18 cellular contexts compared by ENCODE assay signal in the genomic region with DNA sequence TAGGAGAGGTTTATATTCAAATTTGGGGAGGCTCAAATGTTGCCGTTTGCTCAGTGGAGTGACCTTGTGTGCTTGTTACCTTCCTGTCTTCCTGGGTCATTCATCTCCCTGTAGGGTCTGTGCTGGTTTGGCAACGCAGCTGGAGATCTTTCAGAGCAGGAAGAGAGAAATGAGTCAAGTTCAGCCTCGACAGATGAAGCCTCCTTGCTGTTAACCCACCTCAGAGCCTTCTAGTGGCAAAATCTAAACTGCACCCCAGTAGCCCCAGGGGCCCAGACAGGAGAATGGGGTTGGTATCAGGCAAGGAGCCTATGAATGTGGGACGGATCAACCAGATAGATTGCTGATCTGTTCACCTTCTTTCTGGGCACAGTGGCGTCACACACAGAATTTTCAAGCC.
A peak's percentile ranks its signal among the peaks of the same experiment; 100 is the strongest.
DNase-seq lines count a peak whose midpoint lies in the region; ATAC-seq and TF ChIP-seq lines count a peak whose summit lies in the region.
"Had no signal": no experiment of that assay in that cellular context is flagged by ENCODE, and none has a peak within 500 bp of the region (broad histone marks: within the 10 kb centered on the region; RNA-seq: fewer than 3 reads in every experiment).

No MANE protein-coding gene starts in this region.

- H3K4me2 ChIP-seq in osteoblast (ENCODE audit: insufficient read depth, low read length), result no peak overlapping the region

- no peaks in the 10 kb centered on the region for H3K9me3 Mint-ChIP-seq in activated CD8-positive, alpha-beta memory T cell treated with anti-CD3 and anti-CD28 coated beads, Interleukin-2, amount 10 ng/mL, durations not matched to agents 7 days and 5 days (ENCODE audit: low read depth)
- H3K9me3 Mint-ChIP-seq: CD8-positive, alpha-beta memory T cell had no signal

- H3K27ac ChIP-seq in KOPT-K1 (ENCODE audit: low read depth, low read length, poor library complexity, severe bottlenecking) (peak overlapping the region; percentile 96), osteoblast (ENCODE audit: low read depth, low read length) (no peak overlapping the region)
- H3K27ac ChIP-seq: C4-2B had no signal

- TF ChIP-seq CTCF in GM06990 (IDR thresholded peaks at IDR 0.05; ENCODE audit: insufficient read depth, low read length, poor library complexity, severe bottlenecking), result peak; percentile 11
- no peak for TF ChIP-seq CTCF in osteoblast (IDR thresholded peaks at IDR 0.05; ENCODE audit: extremely low read depth, low read depth, low read length)

- no peak overlapping the region for H2AFZ ChIP-seq in osteoblast (ENCODE audit: low read length)

- no peaks in the 10 kb centered on the region for H3K9me3 ChIP-seq in KOPT-K1 (ENCODE audit: insufficient read depth, low read length, poor library complexity, severe bottlenecking)
- H3K9me3 ChIP-seq in osteoblast (ENCODE audit: low read depth, low read length), result no peaks in the 10 kb centered on the region

- H3K27me3 ChIP-seq in GM06990 (replicated peaks; ENCODE audit: control insufficient read depth, insufficient read depth, low read length) (no peaks in the 10 kb centered on the region), osteoblast (ENCODE audit: insufficient read depth, low read length) (no peaks in the 10 kb centered on the region)

- peaks cover 13% of the 10 kb centered on the region for H3K4me1 Mint-ChIP-seq in activated CD8-positive, alpha-beta memory T cell treated with anti-CD3 and anti-CD28 coated beads, Interleukin-2, amount 10 ng/mL, durations not matched to agents 7 days and 5 days

- no peaks in the 10 kb centered on the region for H3K27me3 Mint-ChIP-seq in activated CD8-positive, alpha-beta memory T cell treated with anti-CD3 and anti-CD28 coated beads, Interleukin-2, amount 10 ng/mL, durations not matched to agents 7 days and 5 days
- H3K27me3 Mint-ChIP-seq: CD8-positive, alpha-beta memory T cell had no signal

- H3K27ac Mint-ChIP-seq in activated CD8-positive, alpha-beta memory T cell treated with anti-CD3 and anti-CD28 coated beads, Interleukin-2, amount 10 ng/mL, durations not matched to agents 7 days and 5 days, result no peak overlapping the region

- no peak overlapping the region for H3K4me3 ChIP-seq in GM06990 (replicated peaks; ENCODE audit: low read depth, low read length)
- H3K4me3 ChIP-seq in osteoblast (ENCODE audit: insufficient read depth, low read length), result no peak overlapping the region

- ATAC-seq in activated CD8-positive, alpha-beta memory T cell treated with anti-CD3 and anti-CD28 coated beads, Interleukin-2, amount 10 ng/mL, durations not matched to agents 7 days and 5 days, result peak; percentile 76

- H3K36me3 ChIP-seq in GM06990 (ENCODE audit: control insufficient read depth, insufficient read depth, low read length) (no peaks in the 10 kb centered on the region), KOPT-K1 (ENCODE audit: insufficient read depth, low read length) (no peaks in the 10 kb centered on the region), osteoblast (ENCODE audit: insufficient read depth, low read length) (no peaks in the 10 kb centered on the region)

- no peaks in the 10 kb centered on the region for H4K20me1 ChIP-seq in osteoblast (ENCODE audit: insufficient read depth, low read length)

- no peaks in the 10 kb centered on the region for H3K36me3 Mint-ChIP-seq in activated CD8-positive, alpha-beta memory T cell treated with anti-CD3 and anti-CD28 coated beads, Interleukin-2, amount 10 ng/mL, durations not matched to agents 7 days and 5 days

- H3K79me2 ChIP-seq in osteoblast (ENCODE audit: insufficient read depth, low read length), result no peaks in the 10 kb centered on the region

- H3K4me3 Mint-ChIP-seq in activated CD8-positive, alpha-beta memory T cell treated with anti-CD3 and anti-CD28 coated beads, Interleukin-2, amount 10 ng/mL, durations not matched to agents 7 days and 5 days, result no peak overlapping the region
- H3K4me3 Mint-ChIP-seq: CD8-positive, alpha-beta memory T cell had no signal

- no peaks in the 10 kb centered on the region for H3K4me1 ChIP-seq in osteoblast (ENCODE audit: insufficient read depth, low read length)

- DNase-seq in activated CD8-positive, alpha-beta memory T cell treated with anti-CD3 and anti-CD28 coated beads, Interleukin-2, amount 10 ng/mL, durations not matched to agents 7 days and 5 days, result peak; percentile 53
- no peak for DNase-seq in activated CD8-positive, alpha-beta memory T cell treated with anti-CD3 and anti-CD28 coated beads for 24 hours
- DNase-seq in GM06990 (ENCODE audit: extremely low read depth, insufficient read length) (no peak), osteoblast (ENCODE audit: insufficient read length, low spot score, missing footprints) (peak; percentile 8), NCI-H2196 treated with DMSO at 0.1 percent for 48 hours (lab: John Stamatoyannopoulos, UW; ENCODE audit: unreplicated experiment) (no peak), epidermal melanocyte (ENCODE audit: insufficient read length, low spot score) (no peak)
- DNase-seq: Calu3; CD8-positive, alpha-beta memory T cell; DMS153; MM.1S; NCI-H1048; NCI-H1417 treated with DMSO at 0.1 percent for 48 hours; NCI-H187; NCI-H446 treated with DMSO at 0.1 percent for 48 hours; NCI-H526 treated with DMSO at 0.1 percent for 48 hours; Right ventricle myocardium superior had no signal

- CTCF ChIA-PET in activated CD8-positive, alpha-beta memory T cell treated with anti-CD3 and anti-CD28 coated beads, Interleukin-2, amount 10 ng/mL, durations not matched to agents 7 days and 5 days (lab: Charles Lee), result no interaction called here

Comparison
In these comparisons a context has a peak if more than half of its experiments do, and no peak if none do; other contexts are left out.
1. DNase-seq: peak in activated CD8-positive, alpha-beta memory T cell treated with anti-CD3 and anti-CD28 coated beads, Interleukin-2, amount 10 ng/mL, durations not matched to agents 7 days and 5 days (single experiment) and osteoblast (single experiment); none in activated CD8-positive, alpha-beta memory T cell treated with anti-CD3 and anti-CD28 coated beads for 24 hours (single experiment), GM06990 (single experiment), NCI-H2196 treated with DMSO at 0.1 percent for 48 hours (single experiment) and epidermal melanocyte (single experiment).